20 cellular contexts compared by ENCODE assay signal in genomic region chr3:52519445-52520140, GRCh38. TPM values are rescaled to one million over a fixed set of nuclear protein-coding genes. Genes with fewer than 3 reads are reported as not detected.
"Had no signal": no experiment of that assay in that cellular context is flagged by ENCODE, and none has a peak within 500 bp of the region (broad histone marks: within the 10 kb centered on the region; RNA-seq: fewer than 3 reads in every experiment).

No MANE protein-coding gene starts in this region.

- H3K9me3 Mint-ChIP-seq: central memory CD8-positive, alpha-beta T cell; memory B cell; stimulated activated memory B cell treated with anti-CD40 and anti-IgM and Interleukin-4, amounts not matched to agents 10 μg/mL and 1 μg/mL and 100 μg/mL, for 72 hours had no signal

- H3K27me3 Mint-ChIP-seq: central memory CD8-positive, alpha-beta T cell; naive thymus-derived CD4-positive, alpha-beta T cell had no signal

- H3K4me3 Mint-ChIP-seq: central memory CD8-positive, alpha-beta T cell; memory B cell; naive thymus-derived CD4-positive, alpha-beta T cell; stimulated activated memory B cell treated with anti-CD40 and anti-IgM and Interleukin-4, amounts not matched to agents 10 μg/mL and 1 μg/mL and 100 μg/mL, for 72 hours had no signal

- H3K27ac ChIP-seq: brain microvascular endothelial cell, coronary artery, pancreas, spleen, testis, upper lobe of right lung, VCaP had no signal

- H3K27ac Mint-ChIP-seq: memory B cell; naive thymus-derived CD4-positive, alpha-beta T cell; stimulated activated memory B cell treated with anti-CD40 and anti-IgM and Interleukin-4, amounts not matched to agents 10 μg/mL and 1 μg/mL and 100 μg/mL, for 72 hours had no signal

- H3K4me1 Mint-ChIP-seq: central memory CD8-positive, alpha-beta T cell; stimulated activated memory B cell treated with anti-CD40 and anti-IgM and Interleukin-4, amounts not matched to agents 10 μg/mL and 1 μg/mL and 100 μg/mL, for 72 hours had no signal

- H3K27me3 ChIP-seq: brain microvascular endothelial cell, pancreas, spleen, testis, upper lobe of right lung had no signal

- H3K9me3 ChIP-seq: pancreas, spleen, testis, upper lobe of right lung had no signal

- H3K36me3 ChIP-seq: pancreas had no signal

- H3K36me3 Mint-ChIP-seq: memory B cell; stimulated activated memory B cell treated with anti-CD40 and anti-IgM and Interleukin-4, amounts not matched to agents 10 μg/mL and 1 μg/mL and 100 μg/mL, for 72 hours had no signal

- ATAC-seq: naive thymus-derived CD4-positive, alpha-beta T cell had no signal

- H3K4me1 ChIP-seq: pancreas, testis had no signal

- DNase-seq: activated CD4-positive, alpha-beta T cell treated with anti-CD3 and anti-CD28 coated beads for 1 hour; activated CD8-positive, alpha-beta memory T cell treated with anti-CD3 and anti-CD28 coated beads for 24 hours; activated CD8-positive, alpha-beta memory T cell treated with anti-CD3 and anti-CD28 coated beads, Interleukin-2, amount 50 U/mL, for 48 hours; activated effector memory CD4-positive, alpha-beta T cell treated with Interleukin-2 at 50 U/mL for 16 hours; activated naive CD4-positive, alpha-beta T cell treated with anti-CD3 and anti-CD28 coated beads, Interleukin-2, amount 50 U/mL, for 16 hours; activated T-cell treated with anti-CD3 and anti-CD28 coated beads, Interleukin-2, amount 50 U/mL, for 48 hours; aorta; brain microvascular endothelial cell; naive thymus-derived CD4-positive, alpha-beta T cell; spleen; stimulated activated CD4-positive, alpha-beta T cell treated with anti-CD3 and anti-CD28 coated beads, Interleukin-4, amount 100 ng/mL, for 4 hours; T-helper 2 cell; testis had no signal

RNA-seq across cellular contexts. Expression of gene STAB1, which starts 24.5 kb away (rescaled TPM):
- polyA plus RNA-seq: naive thymus-derived CD4-positive, alpha-beta T cell had no signal
